In genomic region chr1:104780470-104781078, GRCh38 we compare ENCODE assay signal across 9 cellular contexts.
DNase-seq lines count a peak whose midpoint lies in the region; ATAC-seq and TF ChIP-seq lines count a peak whose summit lies in the region.
"Had no signal": no experiment of that assay in that cellular context is flagged by ENCODE, and none has a peak within 500 bp of the region (broad histone marks: within the 10 kb centered on the region; RNA-seq: fewer than 3 reads in every experiment).

No MANE protein-coding gene starts in this region.

- DNase-seq in D341Med (ENCODE audit: low spot score) (peak; percentile 41), LNCaP clone FGC (ENCODE audit: low read depth) (peak; percentile 11), RPMI7951 (ENCODE audit: low read depth) (peak; percentile 2), fibroblast of villous mesenchyme (ENCODE audit: low read depth) (peak; percentile 8), smooth muscle cell of the brain vasculature (ENCODE audit: low read depth, low spot score) (peak; percentile 4), ureter (ENCODE audit: low spot score) (no peak)

- no peak overlapping the region for H3K4me3 ChIP-seq in LNCaP clone FGC (ENCODE audit: low read depth, low read length)
- H3K4me3 ChIP-seq in fibroblast of villous mesenchyme (ENCODE audit: low read depth, low read length) = no peak overlapping the region
- H3K4me3 ChIP-seq: SJCRH30 had no signal

- ATAC-seq in GM19438 (IDR thresholded peaks at IDR 0.05; ENCODE audit: low read depth, unreplicated experiment) = peak; percentile 55
- ATAC-seq in HG03196 (IDR thresholded peaks at IDR 0.05; ENCODE audit: unreplicated experiment) = no peak

- TF ChIP-seq CTCF in LNCaP clone FGC (IDR thresholded peaks at IDR 0.05; ENCODE audit: control insufficient read depth, extremely low read depth, insufficient read depth) (peak; percentile 65), fibroblast of villous mesenchyme (IDR thresholded peaks at IDR 0.05; ENCODE audit: insufficient read depth, low read depth, low read length) (peak; percentile 58)
